ENCODE assay signal across 8 cellular contexts in genomic region chrX:1453390-1453783, GRCh38. TPM values are rescaled to one million over a fixed set of nuclear protein-coding genes. Genes with fewer than 3 reads are reported as not detected.
DNase-seq lines count a peak whose midpoint lies in the region; ATAC-seq, FAIRE-seq and TF ChIP-seq lines count a peak whose summit lies in the region.

No MANE protein-coding gene starts in this region.

- no peak overlapping the region for H2BK120ac ChIP-seq in IMR-90 (ENCODE audit: low read depth, low read length)

- H3K4me2 ChIP-seq in IMR-90 (ENCODE audit: low read depth, low read length) (peak overlapping the region; percentile 66), astrocyte (ENCODE audit: low read length) (peak overlapping the region; percentile 92)

- no peak for TF ChIP-seq POLR2A in IMR-90 (IDR thresholded peaks at IDR 0.05; ENCODE audit: low read depth, low read length)
- TF ChIP-seq POLR2A in tibial nerve (IDR thresholded peaks at IDR 0.05): no peak

- H4K20me1 ChIP-seq in IMR-90 (ENCODE audit: insufficient read depth, low read length): no peaks in the 10 kb centered on the region
- H4K20me1 ChIP-seq in astrocyte (ENCODE audit: insufficient read depth, low read length): peaks cover 29% of the 10 kb centered on the region

- no peak for FAIRE-seq in astrocyte (lab: Jason Lieb, UNC)

- H3K4ac ChIP-seq in IMR-90 (ENCODE audit: low read depth, low read length): no peak overlapping the region

- H3K9me3 Mint-ChIP-seq in astrocyte (ENCODE audit: unreplicated experiment): peaks cover 12% of the 10 kb centered on the region

- no peak for TF ChIP-seq RAD21 in IMR-90 (IDR thresholded peaks at IDR 0.05; ENCODE audit: low read length)

- POLR2A ChIA-PET in AG04450 (lab: Yijun Ruan, JAX): no interaction called here
- POLR2A ChIA-PET in IMR-90 (lab: Charles Lee; ENCODE audit: unreplicated experiment): no interaction called here

- H3K4me1 Mint-ChIP-seq in astrocyte (ENCODE audit: low read depth, unreplicated experiment): no peaks in the 10 kb centered on the region

- H4K8ac ChIP-seq in IMR-90 (ENCODE audit: low read depth in 2 of 2, low read length in 2 of 2): no peak overlapping the region

- peak overlapping the region; percentile 89 for H3K27ac ChIP-seq in AG04450 (ENCODE audit: low read depth, low read length)
- peak overlapping the region; percentile 63 for H3K27ac ChIP-seq in IMR-90 (ENCODE audit: insufficient read depth, low read length)
- peak overlapping the region; percentile 56 for H3K27ac ChIP-seq in astrocyte (ENCODE audit: low read depth, low read length)
- peak overlapping the region in 1 of 2 donors; percentile 86 for H3K27ac ChIP-seq in left lung
- H3K27ac ChIP-seq in tibial nerve: peak overlapping the region; percentile 77 to 98 (median 90)

- peaks cover 14 to 27% of the 10 kb centered on the region in 2 experiments for H3K79me1 ChIP-seq in IMR-90 (ENCODE audit: low read depth in 1 of 2, low read length in 2 of 2)

- H3K4me1 ChIP-seq in IMR-90 (ENCODE audit: control insufficient read depth, insufficient read depth, low read length) (no peaks in the 10 kb centered on the region; the same call in 1 of the 2 replicates), astrocyte (ENCODE audit: insufficient read depth, low read length) (no peaks in the 10 kb centered on the region), left lung (peaks cover 0 to 12% of the 10 kb centered on the region in 2 donors), tibial nerve (peaks cover 0 to 30% (median 16%) of the 10 kb centered on the region in 4 donors)

- no peak for TF ChIP-seq CTCF in AG04450 (IDR thresholded peaks at IDR 0.05; ENCODE audit: low read depth, low read length)
- no peak for TF ChIP-seq CTCF in IMR-90 (conservative IDR thresholded peaks at IDR 0.05; ENCODE audit: low read depth, low read length)
- no peak for TF ChIP-seq CTCF in astrocyte (IDR thresholded peaks at IDR 0.05; ENCODE audit: insufficient read depth, low read depth, low read length)
- TF ChIP-seq CTCF in left lung (IDR thresholded peaks at IDR 0.05): no peak
- TF ChIP-seq CTCF in tibial nerve (IDR thresholded peaks at IDR 0.05): no peak

- H2AFZ ChIP-seq in IMR-90 (replicated peaks; ENCODE audit: low read length, poor library complexity) (peak overlapping the region; percentile 98), astrocyte (ENCODE audit: low read depth, low read length) (peak overlapping the region; percentile 86)

- H2BK5ac ChIP-seq in IMR-90 (ENCODE audit: low read depth, low read length, poor library complexity, severe bottlenecking): peak overlapping the region; percentile 42

- no peak overlapping the region for H4K91ac ChIP-seq in IMR-90 (ENCODE audit: insufficient read depth, low read depth, low read length)

- no peaks in the 10 kb centered on the region for H3K27me3 ChIP-seq in AG04450 (ENCODE audit: control insufficient read depth, insufficient read depth, low read length)
- no peaks in the 10 kb centered on the region for H3K27me3 ChIP-seq in IMR-90 (ENCODE audit: control insufficient read depth, insufficient read depth, low read length)
- no peaks in the 10 kb centered on the region for H3K27me3 ChIP-seq in astrocyte (ENCODE audit: insufficient read depth, low read length)
- H3K27me3 ChIP-seq in left lung: no peaks in the 10 kb centered on the region
- H3K27me3 ChIP-seq in tibial nerve: no peaks in the 10 kb centered on the region

- peak; percentile 4 for ATAC-seq in GM19455 (IDR thresholded peaks at IDR 0.05; ENCODE audit: unreplicated experiment)
- 0 out of 2 replicates have a peak, but pooled peaks have one; percentile 3 for ATAC-seq in IMR-90 (ENCODE audit: low read depth)
- ATAC-seq in left lung: peak; percentile 4

- peaks cover 2% of the 10 kb centered on the region for H3K36me3 ChIP-seq in IMR-90 (ENCODE audit: control insufficient read depth, insufficient read depth, low read length)
- no peaks in the 10 kb centered on the region for H3K36me3 ChIP-seq in astrocyte (ENCODE audit: insufficient read depth, low read length)
- H3K36me3 ChIP-seq in left lung: no peaks in the 10 kb centered on the region
- H3K36me3 ChIP-seq in tibial nerve: peaks cover 0 to 5% (median 0%) of the 10 kb centered on the region in 3 donors

- H3K4me3 Mint-ChIP-seq in astrocyte (ENCODE audit: unreplicated experiment): peak overlapping the region; percentile 74

- peaks cover 39% of the 10 kb centered on the region for H3K79me2 ChIP-seq in astrocyte (ENCODE audit: insufficient read depth, low read length)

- DNase-seq in AG04450 (ENCODE audit: low read depth, low spot score) (peak; percentile 33), IMR-90 (no peak), astrocyte (ENCODE audit: low read depth) (no peak), left lung (no peak), tibial nerve (ENCODE audit: low spot score in 2 of 2) (no peak), HT-29 (ENCODE audit: low spot score) (no peak), NCI-H2029 (lab: John Stamatoyannopoulos, UW) (no peak)

- H2AK5ac ChIP-seq in IMR-90 (ENCODE audit: low read depth, low read length): no peak overlapping the region

- in situ Hi-C loops in IMR-90 (cut with MboI; ENCODE audit: low sequenced_read_pairs): loop anchor here (10.0 to 25.0 kb wide), 3 partner anchors 134 to 1359 kb away; partner anchors contain the start of gene AKAP17A

- peak in 1 of 2 donors; percentile 47 for TF ChIP-seq EP300 in tibial nerve (IDR thresholded peaks at IDR 0.05)

- WGBS in IMR-90 (ENCODE audit: extremely low coverage in 2 of 2, insufficient read length in 1 of 2), 2 experiments: no CpG with 5 or more reads among the region's 34 CpGs
- 0% methylated on average over 10 to 12 of the region's 34 CpGs for WGBS in tibial nerve, 2 donors

- H2BK15ac ChIP-seq in IMR-90 (ENCODE audit: low read depth, low read length): no peak overlapping the region

- no TSS peak for BruUV-seq in IMR-90 (replicated peaks; lab: Mats Ljungman, UMichigan)

- dilution Hi-C loops in IMR-90 (cut with HindIII; ENCODE audit: low sequenced_read_pairs, unreplicated experiment): no loop called here

- H3K27ac Mint-ChIP-seq in astrocyte (ENCODE audit: unreplicated experiment): no peak overlapping the region

- H2BK20ac ChIP-seq in IMR-90 (ENCODE audit: low read depth, low read length): no peak overlapping the region

- no peaks in the 10 kb centered on the region for H3K9me1 ChIP-seq in IMR-90 (ENCODE audit: insufficient read depth, low read length)

- H3K36me3 Mint-ChIP-seq in astrocyte (ENCODE audit: low read depth, unreplicated experiment): peaks cover 4% of the 10 kb centered on the region

- H3K9me3 ChIP-seq in AG04450 (ENCODE audit: control insufficient read depth, insufficient read depth, low read length) (peaks cover 7% of the 10 kb centered on the region), IMR-90 (ENCODE audit: control insufficient read depth, insufficient read depth, low read length) (no peaks in the 10 kb centered on the region), astrocyte (ENCODE audit: insufficient read depth, low read depth, low read length) (no peaks in the 10 kb centered on the region), left lung (peaks cover 0 to 3% of the 10 kb centered on the region in 2 donors), tibial nerve (no peaks in the 10 kb centered on the region)

- CTCF ChIA-PET in AG04450 (lab: Charles Lee): no interaction called here
- CTCF ChIA-PET in IMR-90 (lab: Yijun Ruan, JAX): no interaction called here

- no peak overlapping the region for H3K18ac ChIP-seq in IMR-90 (ENCODE audit: low read depth, low read length)

- H3K9ac ChIP-seq in IMR-90 (ENCODE audit: low read depth, low read length) (peak overlapping the region; percentile 19), astrocyte (ENCODE audit: low read length) (peak overlapping the region; percentile 76)

- H3K14ac ChIP-seq in IMR-90 (replicated peaks; ENCODE audit: low read depth, low read length): no peak overlapping the region

- no peak overlapping the region for H2AK9ac ChIP-seq in IMR-90 (replicated peaks; ENCODE audit: low read depth, low read length, poor library complexity)

- no peak overlapping the region for H4K5ac ChIP-seq in IMR-90 (ENCODE audit: low read depth, low read length)

- H3K27me3 Mint-ChIP-seq in astrocyte (ENCODE audit: low read depth, unreplicated experiment): no peaks in the 10 kb centered on the region

- H3K23ac ChIP-seq in IMR-90 (ENCODE audit: low read depth, low read length): no peak overlapping the region

- H3K56ac ChIP-seq in IMR-90 (ENCODE audit: extremely low read depth, insufficient read depth, low read length): no peak overlapping the region

- H3K4me3 ChIP-seq in AG04450 (ENCODE audit: low read depth, low read length): peak overlapping the region; percentile 73
- H3K4me3 ChIP-seq in IMR-90 (ENCODE audit: insufficient read depth, low read depth, low read length): peak overlapping the region; percentile 69
- peak overlapping the region; percentile 60 for H3K4me3 ChIP-seq in astrocyte (ENCODE audit: insufficient read depth, low read depth, low read length)
- peak overlapping the region; percentile 42 to 61 for H3K4me3 ChIP-seq in left lung
- H3K4me3 ChIP-seq in tibial nerve: peak overlapping the region; percentile 44 to 100 (median 73)

- intact Hi-C loops in IMR-90 (cut with micrococcal nuclease): loop anchor here (5.0 to 10.0 kb wide), 3 partner anchors 194 to 1361 kb away; no protein-coding TSS in a partner anchor
- intact Hi-C loops in left lung (cut with DNase I): loop anchor here in 1 of 2 donors (10.0 kb wide), 1 partner anchor 121 kb away; no protein-coding TSS in a partner anchor

TF ChIP-seq in IMR-90, 13 proteins besides CTCF, POLR2A, EP300 and RAD21 (continues in another document):
- TF ChIP-seq NFE2L2 (IDR thresholded peaks at IDR 0.05; ENCODE audit: low read depth, low read length): no peak
- no peak for TF ChIP-seq MXI1 (IDR thresholded peaks at IDR 0.05; ENCODE audit: borderline replicate concordance, low read depth, low read length)
- no peak for TF ChIP-seq RFX5 (IDR thresholded peaks at IDR 0.05; ENCODE audit: low read depth, low read length)
- no peak for TF ChIP-seq FOS (IDR thresholded peaks at IDR 0.05; ENCODE audit: low read depth, low read length)
- no peak for TF ChIP-seq USF2 (IDR thresholded peaks at IDR 0.05; ENCODE audit: low read depth, low read length)

RNA-seq across cellular contexts. Expression of gene ASMTL, which starts 0.7 kb away (rescaled TPM):
- 18.9 and 23.1 TPM in 2 replicates for polyA plus RNA-seq in AG04450 (2011; rRNA removed)
- polyA minus RNA-seq in AG04450 (2011; rRNA and poly(A)+ RNA removed): 15.0 and 19.5 TPM in 2 replicates
- 13.1 and 13.4 TPM in 2 replicates for total RNA-seq in IMR-90 (2012; rRNA removed)
- polyA plus RNA-seq in IMR-90 (2012; rRNA removed): 33.4 and 34.6 TPM in 2 replicates
- polyA plus RNA-seq in IMR-90 (2012; cell fraction: cytosol; rRNA removed): 35.4 and 37.5 TPM in 2 replicates
- 26.1 and 39.1 TPM in 2 replicates for polyA plus RNA-seq in IMR-90 (2012; cell fraction: nucleus; rRNA removed; ENCODE audit: low replicate concordance)
- total RNA-seq in astrocyte: 22.1 and 26.5 TPM in 2 replicates
- total RNA-seq in left lung: 10 to 100 TPM; 18.6 to 19.6 TPM
- total RNA-seq in tibial nerve: 10 to 100 TPM; 25.1 to 47.2 (median 43.3) TPM
- total RNA-seq in HT-29 (2014; rRNA removed; shearing (Covaris generic)): 11.6 and 15.2 TPM in 2 replicates
